26 cellular contexts compared by ENCODE assay signal in genomic region chr15:71889385-71889784, GRCh38.
"Had no signal": no experiment of that assay in that cellular context is flagged by ENCODE, and none has a peak within 500 bp of the region (broad histone marks: within the 10 kb centered on the region; RNA-seq: fewer than 3 reads in every experiment).

No MANE protein-coding gene starts in this region.

- H3K9me3 ChIP-seq: Peyer's patch had no signal

- H3K9me3 Mint-ChIP-seq: activated B cell treated with CpG ODN at 0.5 μM for 24 hours; activated CD4-positive, alpha-beta T cell treated with anti-CD3 and anti-CD28 coated beads, Interleukin-2, amount 10 ng/mL, durations not matched to agents 24 days and 14 days; activated naive CD4-positive, alpha-beta T cell treated with anti-CD3 and anti-CD28 coated beads for 36 hours; activated T-cell treated with anti-CD3 and anti-CD28 coated beads, Interleukin-2, amount 50 U/mL, for 4 hours; activated T-helper 17 cell treated with anti-CD3 and anti-CD28 coated beads, Interleukin-2, amount 50 U/mL, for 72 hours; T-cell had no signal

- H3K4me3 Mint-ChIP-seq: activated B cell treated with CpG ODN at 0.5 μM for 24 hours; activated CD4-positive, alpha-beta T cell treated with anti-CD3 and anti-CD28 coated beads, Interleukin-2, amount 10 ng/mL, durations not matched to agents 24 days and 14 days; activated naive CD4-positive, alpha-beta T cell treated with anti-CD3 and anti-CD28 coated beads for 36 hours; activated naive CD8-positive, alpha-beta T cell; activated T-cell treated with anti-CD3 and anti-CD28 coated beads, Interleukin-2, amount 50 U/mL, for 4 hours; activated T-helper 17 cell treated with anti-CD3 and anti-CD28 coated beads, Interleukin-2, amount 50 U/mL, for 72 hours; T-cell had no signal

- H3K27me3 ChIP-seq: brain microvascular endothelial cell, cardiac muscle cell, Peyer's patch had no signal

- DNase-seq: activated B cell treated with CpG ODN at 0.5 μM for 24 hours; activated CD4-positive, alpha-beta T cell treated with anti-CD3 and anti-CD28 coated beads for 1 hour; activated CD4-positive, alpha-beta T cell treated with anti-CD3 and anti-CD28 coated beads, Interleukin-2, amount 10 ng/mL, durations not matched to agents 24 days and 14 days; activated CD4-positive, alpha-beta T cell treated with anti-CD3 and anti-CD28 coated beads, Interleukin-2, amount 50 U/mL, for 48 hours; activated CD8-positive, alpha-beta memory T cell treated with anti-CD3 and anti-CD28 coated beads for 24 hours; activated gamma-delta T cell; activated naive CD4-positive, alpha-beta T cell treated with anti-CD3 and anti-CD28 coated beads for 36 hours; activated T-cell treated with anti-CD3 and anti-CD28 coated beads, Interleukin-2, amount 50 U/mL, for 4 hours; brain microvascular endothelial cell; MV-4-11; NCI-H1092 treated with DMSO at 0.1 percent for 48 hours; NCI-H1417 treated with DMSO at 0.1 percent for 48 hours; NCI-H1694; NCI-H2029; NCI-H345; NCI-H510A; NCI-H69; Peyer's patch; SHP77 treated with DMSO at 0.1 percent for 48 hours; T-cell; T-helper 2 cell; T1000 had no signal

- H3K4me3 ChIP-seq: cardiac muscle cell, Peyer's patch had no signal

- H3K4me2 ChIP-seq: KMS-11 had no signal

- H3K4me1 Mint-ChIP-seq: activated CD4-positive, alpha-beta T cell treated with anti-CD3 and anti-CD28 coated beads, Interleukin-2, amount 10 ng/mL, durations not matched to agents 24 days and 14 days; activated T-helper 17 cell treated with anti-CD3 and anti-CD28 coated beads, Interleukin-2, amount 50 U/mL, for 72 hours; T-cell had no signal

- H3K27ac Mint-ChIP-seq: activated B cell treated with CpG ODN at 0.5 μM for 24 hours; activated CD4-positive, alpha-beta T cell treated with anti-CD3 and anti-CD28 coated beads, Interleukin-2, amount 10 ng/mL, durations not matched to agents 24 days and 14 days; activated naive CD4-positive, alpha-beta T cell treated with anti-CD3 and anti-CD28 coated beads for 36 hours; activated T-helper 17 cell treated with anti-CD3 and anti-CD28 coated beads, Interleukin-2, amount 50 U/mL, for 72 hours; T-cell had no signal

- H3K27me3 Mint-ChIP-seq: activated B cell treated with CpG ODN at 0.5 μM for 24 hours; activated CD4-positive, alpha-beta T cell treated with anti-CD3 and anti-CD28 coated beads, Interleukin-2, amount 10 ng/mL, durations not matched to agents 24 days and 14 days; activated naive CD8-positive, alpha-beta T cell; activated T-helper 17 cell treated with anti-CD3 and anti-CD28 coated beads, Interleukin-2, amount 50 U/mL, for 72 hours; T-cell had no signal

- H3K4me1 ChIP-seq: Peyer's patch had no signal

- H3K9ac ChIP-seq: KMS-11 had no signal

- ATAC-seq: activated T-cell treated with anti-CD3 and anti-CD28 coated beads, Interleukin-2, amount 50 U/mL, for 4 hours; activated T-helper 17 cell treated with anti-CD3 and anti-CD28 coated beads, Interleukin-2, amount 50 U/mL, for 72 hours; T-cell had no signal

- H3K27ac ChIP-seq: brain microvascular endothelial cell, KMS-11, Peyer's patch had no signal
